In genomic region chr2:124039032-124039431, GRCh38 we compare ENCODE assay signal across 9 cellular contexts. TPM values are rescaled to one million over a fixed set of nuclear protein-coding genes. Genes with fewer than 3 reads are reported as not detected.
"Had no signal": no experiment of that assay in that cellular context is flagged by ENCODE, and none has a peak within 500 bp of the region (broad histone marks: within the 10 kb centered on the region; RNA-seq: fewer than 3 reads in every experiment).

No MANE protein-coding gene starts in this region.

- H3K27ac ChIP-seq: GM23248, HL-60, KMS-11 had no signal

- H3K36me3 ChIP-seq: HAP-1 had no signal

- H3K4me1 ChIP-seq: HAP-1 had no signal

- DNase-seq: GM23248, H7, HFFc6, KBM-7 had no signal

- H3K4me2 ChIP-seq: KMS-11 had no signal

- H3K4me3 ChIP-seq: GM23248, HAP-1 had no signal

- H3K9ac ChIP-seq: GM23248, KMS-11 had no signal

RNA-seq across cellular contexts. Expression of gene CNTNAP5, which starts 13.9 kb away (rescaled TPM):
- polyA plus RNA-seq: GM23248, HepG2, IgD-negative memory B cell had no signal
